ENCODE assay signal across 12 cellular contexts in genomic region chr2:76008001-76008702, GRCh38.
DNase-seq lines count a peak whose midpoint lies in the region; ATAC-seq and TF ChIP-seq lines count a peak whose summit lies in the region.
"Had no signal": no experiment of that assay in that cellular context is flagged by ENCODE, and none has a peak within 500 bp of the region (broad histone marks: within the 10 kb centered on the region; RNA-seq: fewer than 3 reads in every experiment).

No MANE protein-coding gene starts in this region.

- ATAC-seq in GM18511 (IDR thresholded peaks at IDR 0.05; ENCODE audit: unreplicated experiment) (peak; percentile 79), GM21619 (IDR thresholded peaks at IDR 0.05; ENCODE audit: unreplicated experiment) (peak; percentile 62), lower lobe of right lung (peak; percentile 67 to 68), HG02884 (IDR thresholded peaks at IDR 0.05; ENCODE audit: unreplicated experiment) (no peak)
- ATAC-seq: stimulated activated naive B cell treated with anti-CD40 and anti-IgM and Interleukin-4, amounts not matched to agents 10 μg/mL and 1 μg/mL and 100 μg/mL, for 72 hours had no signal

- H3K4me3 ChIP-seq in lower lobe of right lung: no peak overlapping the region
- no peak overlapping the region for H3K4me3 ChIP-seq in effector memory CD4-positive, alpha-beta T cell (ENCODE audit: insufficient read depth, low read depth, low read length, poor library complexity, severe bottlenecking)

- H3K27me3 ChIP-seq in lower lobe of right lung (ENCODE audit: low read depth): no peaks in the 10 kb centered on the region
- H3K27me3 ChIP-seq in effector memory CD4-positive, alpha-beta T cell (replicated peaks; ENCODE audit: control insufficient read depth, insufficient read depth, low read length, poor library complexity, severe bottlenecking): no peaks in the 10 kb centered on the region

- no peaks in the 10 kb centered on the region for H3K9me3 ChIP-seq in lower lobe of right lung
- no peaks in the 10 kb centered on the region for H3K9me3 ChIP-seq in effector memory CD4-positive, alpha-beta T cell (ENCODE audit: control insufficient read depth, low read length)

- no peaks in the 10 kb centered on the region for H3K4me1 ChIP-seq in lower lobe of right lung
- H3K4me1 ChIP-seq in effector memory CD4-positive, alpha-beta T cell (ENCODE audit: control insufficient read depth, insufficient read depth, low read length, poor library complexity, severe bottlenecking): no peaks in the 10 kb centered on the region

- DNase-seq in NCI-H1048 (lab: John Stamatoyannopoulos, UW) (peak; percentile 50), lower lobe of right lung (peak; percentile 45), DMS79 (lab: John Stamatoyannopoulos, UW) (no peak), HuH-7 (ENCODE audit: low spot score) (no peak)
- DNase-seq in effector memory CD4-positive, alpha-beta T cell: no peak
- DNase-seq: amniotic stem cell; hypothalamus; stimulated activated CD4-positive, alpha-beta T cell treated with anti-CD3 and anti-CD28 coated beads, Interleukin-15, amount 100 ng/mL, for 24 hours; stimulated activated naive B cell treated with anti-CD40 and anti-IgM and Interleukin-4, amounts not matched to agents 10 μg/mL and 1 μg/mL and 100 μg/mL, for 72 hours had no signal

- TF ChIP-seq CTCF in lower lobe of right lung (IDR thresholded peaks at IDR 0.05): no peak

- no peaks in the 10 kb centered on the region for H3K36me3 ChIP-seq in lower lobe of right lung
- H3K36me3 ChIP-seq in effector memory CD4-positive, alpha-beta T cell (ENCODE audit: control insufficient read depth, insufficient read depth, low read length): no peaks in the 10 kb centered on the region

- H3K27ac ChIP-seq in lower lobe of right lung: no peak overlapping the region
- H3K27ac ChIP-seq in effector memory CD4-positive, alpha-beta T cell (ENCODE audit: insufficient read depth, low read length, poor library complexity, severe bottlenecking): no peak overlapping the region

- intact Hi-C loops in lower lobe of right lung (cut with DNase I): no loop called here

Comparison
In these comparisons a context has a peak if more than half of its experiments do, and no peak if none do; other contexts are left out.
1. DNase-seq: peak in NCI-H1048 (single experiment) and lower lobe of right lung (single experiment); none in DMS79 (single experiment), HuH-7 (single experiment) and effector memory CD4-positive, alpha-beta T cell (0 of 3).